In the genomic region with DNA sequence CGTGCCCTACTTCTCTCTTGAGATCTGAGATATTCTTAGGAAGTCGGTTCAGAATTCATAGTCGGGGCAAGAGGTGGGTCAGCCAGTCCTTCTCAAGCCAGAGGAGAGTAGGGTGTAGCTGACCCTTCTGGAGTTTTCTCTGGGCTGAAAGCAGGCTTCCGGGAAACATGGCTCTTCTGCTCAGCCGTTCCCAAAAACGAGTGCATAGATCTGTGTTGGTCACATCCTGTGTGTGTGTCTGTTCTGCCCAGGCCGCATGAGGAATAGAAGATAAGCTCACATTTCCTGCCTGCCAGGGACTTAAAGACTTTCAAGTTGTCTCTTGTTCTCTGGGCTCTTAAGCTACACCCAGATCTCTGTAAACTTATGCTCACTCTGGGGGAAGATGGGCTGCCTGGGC, we compare ENCODE assay signal across 8 cellular contexts.
A peak's percentile ranks its signal among the peaks of the same experiment; 100 is the strongest.
DNase-seq lines count a peak whose midpoint lies in the region; ATAC-seq and TF ChIP-seq lines count a peak whose summit lies in the region.

No MANE protein-coding gene starts in this region.

- WGBS in testis, 2 donors: 51 to 63% methylated on average over 5 to 7 of the region's 7 CpGs

- intact Hi-C loops in testis (cut with DNase I; ENCODE audit: low total_unique reads): no loop called here

- H3K4me1 ChIP-seq in testis: peaks cover 13% of the 10 kb centered on the region

- no peaks in the 10 kb centered on the region; the same call in 1 of the 2 replicates for H3K27me3 Mint-ChIP-seq in WTC11 (ENCODE audit: low read depth)
- peaks cover 0 to 4% of the 10 kb centered on the region in 2 donors for H3K27me3 Mint-ChIP-seq in stimulated activated naive B cell treated with anti-CD40 and anti-IgM and Interleukin-4, amounts not matched to agents 10 μg/mL and 1 μg/mL and 100 μg/mL, for 72 hours
- peaks cover 2% of the 10 kb centered on the region for H3K27me3 Mint-ChIP-seq in type B pancreatic cell

- H3K27me3 ChIP-seq in testis: no peaks in the 10 kb centered on the region

- POLR2A ChIA-PET in WTC11 (lab: Charles Lee): no interaction called here

- H3K9me3 Mint-ChIP-seq in WTC11: peaks cover 4% of the 10 kb centered on the region
- H3K9me3 Mint-ChIP-seq in stimulated activated naive B cell treated with anti-CD40 and anti-IgM and Interleukin-4, amounts not matched to agents 10 μg/mL and 1 μg/mL and 100 μg/mL, for 72 hours: no peaks in the 10 kb centered on the region
- peaks cover 5% of the 10 kb centered on the region for H3K9me3 Mint-ChIP-seq in type B pancreatic cell

- no peak for TF ChIP-seq POLR2A in testis (IDR thresholded peaks at IDR 0.05)

- CTCF ChIA-PET in WTC11 (lab: Charles Lee): interaction anchor here (1.0 to 4.0 kb wide), 3 partner anchors 10 to 117 kb away, joined by 3 to 17 read pairs (median 5); no protein-coding TSS in a partner anchor

- H3K4me1 Mint-ChIP-seq in WTC11: peaks cover 16% of the 10 kb centered on the region
- peaks cover 5 to 9% of the 10 kb centered on the region in 2 donors for H3K4me1 Mint-ChIP-seq in stimulated activated naive B cell treated with anti-CD40 and anti-IgM and Interleukin-4, amounts not matched to agents 10 μg/mL and 1 μg/mL and 100 μg/mL, for 72 hours
- H3K4me1 Mint-ChIP-seq in type B pancreatic cell (ENCODE audit: unreplicated experiment): peaks cover 9% of the 10 kb centered on the region

- ATAC-seq in WTC11 (peak; percentile 26; the same call in 1 of the 2 replicates), HG03095 (IDR thresholded peaks at IDR 0.05; ENCODE audit: unreplicated experiment) (no peak)
- ATAC-seq in stimulated activated naive B cell treated with anti-CD40 and anti-IgM and Interleukin-4, amounts not matched to agents 10 μg/mL and 1 μg/mL and 100 μg/mL, for 72 hours (replicated peaks): peak; percentile 16 to 39

- no peak overlapping the region for H3K4me3 ChIP-seq in fibroblast of the aortic adventitia (ENCODE audit: low read depth, low read length)
- H3K4me3 ChIP-seq in testis: no peak overlapping the region

- H3K4me3 Mint-ChIP-seq in WTC11 (no peak overlapping the region), type B pancreatic cell (no peak overlapping the region)
- H3K4me3 Mint-ChIP-seq in stimulated activated naive B cell treated with anti-CD40 and anti-IgM and Interleukin-4, amounts not matched to agents 10 μg/mL and 1 μg/mL and 100 μg/mL, for 72 hours: no peak overlapping the region

- no peaks in the 10 kb centered on the region for H3K9me3 ChIP-seq in testis

- TF ChIP-seq CTCF in WTC11 (IDR thresholded peaks at IDR 0.05): no peak
- TF ChIP-seq CTCF in fibroblast of the aortic adventitia (IDR thresholded peaks at IDR 0.05; ENCODE audit: insufficient read depth, low read length): no peak
- TF ChIP-seq CTCF in testis (IDR thresholded peaks at IDR 0.05): no peak
- no peak for TF ChIP-seq CTCF in type B pancreatic cell (conservative IDR thresholded peaks at IDR 0.05)

- DNase-seq in NCI-H510A treated with DMSO at 0.1 percent for 48 hours (lab: John Stamatoyannopoulos, UW) (peak; percentile 3), NCI-H510A (lab: John Stamatoyannopoulos, UW) (no peak), WTC11 (ENCODE audit: low spot score) (no peak), fibroblast of the aortic adventitia (ENCODE audit: low read depth) (peak; percentile 48), testis (no peak), type B pancreatic cell (ENCODE audit: extremely low spot score, unreplicated experiment) (no peak)
- no peak for DNase-seq in stimulated activated naive B cell treated with anti-CD40 and anti-IgM and Interleukin-4, amounts not matched to agents 10 μg/mL and 1 μg/mL and 100 μg/mL, for 72 hours

- peak overlapping the region in 1 of 2 donors; percentile 61 for H3K27ac ChIP-seq in testis

- H3K27ac Mint-ChIP-seq in WTC11: no peak overlapping the region
- no peak overlapping the region for H3K27ac Mint-ChIP-seq in stimulated activated naive B cell treated with anti-CD40 and anti-IgM and Interleukin-4, amounts not matched to agents 10 μg/mL and 1 μg/mL and 100 μg/mL, for 72 hours
- no peak overlapping the region for H3K27ac Mint-ChIP-seq in type B pancreatic cell

- H3K36me3 ChIP-seq in testis (ENCODE audit: low read depth, missing control alignments): no peaks in the 10 kb centered on the region

- H3K36me3 Mint-ChIP-seq in WTC11: peaks cover 4% of the 10 kb centered on the region; the same call in 1 of the 2 replicates
- H3K36me3 Mint-ChIP-seq in stimulated activated naive B cell treated with anti-CD40 and anti-IgM and Interleukin-4, amounts not matched to agents 10 μg/mL and 1 μg/mL and 100 μg/mL, for 72 hours: peaks cover 0 to 3% of the 10 kb centered on the region in 2 donors
- no peaks in the 10 kb centered on the region for H3K36me3 Mint-ChIP-seq in type B pancreatic cell

TF ChIP-seq in WTC11, 78 proteins besides CTCF, POLR2A, EP300 and RAD21:
- TF ChIP-seq SMAD4 (CRISPR knock-in tag; IDR thresholded peaks at IDR 0.05) (no peak), SOX15 (CRISPR knock-in tag; IDR thresholded peaks at IDR 0.05) (no peak)
- TF ChIP-seq, protein P1, sequence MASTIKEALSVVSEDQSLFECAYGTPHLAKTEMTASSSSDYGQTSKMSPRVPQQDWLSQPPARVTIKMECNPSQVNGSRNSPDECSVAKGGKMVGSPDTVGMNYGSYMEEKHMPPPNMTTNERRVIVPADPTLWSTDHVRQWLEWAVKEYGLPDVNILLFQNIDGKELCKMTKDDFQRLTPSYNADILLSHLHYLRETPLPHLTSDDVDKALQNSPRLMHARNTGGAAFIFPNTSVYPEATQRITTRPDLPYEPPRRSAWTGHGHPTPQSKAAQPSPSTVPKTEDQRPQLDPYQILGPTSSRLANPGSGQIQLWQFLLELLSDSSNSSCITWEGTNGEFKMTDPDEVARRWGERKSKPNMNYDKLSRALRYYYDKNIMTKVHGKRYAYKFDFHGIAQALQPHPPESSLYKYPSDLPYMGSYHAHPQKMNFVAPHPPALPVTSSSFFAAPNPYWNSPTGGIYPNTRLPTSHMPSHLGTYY (CRISPR knock-in tag; IDR thresholded peaks at IDR 0.05): no peak
- TF ChIP-seq, protein P2, sequence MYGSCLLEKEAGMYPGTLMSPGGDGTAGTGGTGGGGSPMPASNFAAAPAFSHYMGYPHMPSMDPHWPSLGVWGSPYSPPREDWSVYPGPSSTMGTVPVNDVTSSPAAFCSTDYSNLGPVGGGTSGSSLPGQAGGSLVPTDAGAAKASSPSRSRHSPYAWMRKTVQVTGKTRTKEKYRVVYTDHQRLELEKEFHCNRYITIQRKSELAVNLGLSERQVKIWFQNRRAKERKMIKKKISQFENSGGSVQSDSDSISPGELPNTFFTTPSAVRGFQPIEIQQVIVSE (CRISPR knock-in tag; IDR thresholded peaks at IDR 0.05; ENCODE audit: borderline replicate concordance): no peak

Comparison
In these comparisons a context has a peak if more than half of its experiments do, and no peak if none do; other contexts are left out.
1. DNase-seq: peak in NCI-H510A treated with DMSO at 0.1 percent for 48 hours (single experiment) and fibroblast of the aortic adventitia (single experiment); none in NCI-H510A (single experiment), WTC11 (single experiment), stimulated activated naive B cell treated with anti-CD40 and anti-IgM and Interleukin-4, amounts not matched to agents 10 μg/mL and 1 μg/mL and 100 μg/mL, for 72 hours (single experiment), testis (single experiment) and type B pancreatic cell (single experiment).